In genomic region chr10:113161061-113161460, GRCh38 we compare ENCODE assay signal across 16 cellular contexts.
DNase-seq lines count a peak whose midpoint lies in the region; ATAC-seq and TF ChIP-seq lines count a peak whose summit lies in the region.
"Had no signal": no experiment of that assay in that cellular context is flagged by ENCODE, and none has a peak within 500 bp of the region (broad histone marks: within the 10 kb centered on the region; RNA-seq: fewer than 3 reads in every experiment).

No MANE protein-coding gene starts in this region.

- peaks cover 34% of the 10 kb centered on the region; the same call in 1 of the 2 replicates for H3K36me3 ChIP-seq in GM23338 (ENCODE audit: insufficient read depth)

- peaks cover 81% of the 10 kb centered on the region for H3K4me1 ChIP-seq in GM23338 (ENCODE audit: insufficient read depth)

- H3K27me3 Mint-ChIP-seq in GM23338 (ENCODE audit: insufficient read depth, low read depth, poor library complexity) (peaks cover 29% of the 10 kb centered on the region), progenitor cell of endocrine pancreas (no peaks in the 10 kb centered on the region), type B pancreatic cell (no peaks in the 10 kb centered on the region)
- no peaks in the 10 kb centered on the region for H3K27me3 Mint-ChIP-seq in activated T-cell treated with anti-CD3 and anti-CD28 coated beads, Interleukin-2, amount 50 U/mL, for 72 hours (ENCODE audit: low read depth)

- no peak overlapping the region for H3K4me3 Mint-ChIP-seq in GM23338
- H3K4me3 Mint-ChIP-seq in progenitor cell of endocrine pancreas (ENCODE audit: low read depth), result no peak overlapping the region
- no peak overlapping the region for H3K4me3 Mint-ChIP-seq in type B pancreatic cell
- H3K4me3 Mint-ChIP-seq in activated T-cell treated with anti-CD3 and anti-CD28 coated beads, Interleukin-2, amount 50 U/mL, for 72 hours, result no peak overlapping the region
- H3K4me3 Mint-ChIP-seq: CD14-positive monocyte; CD8-positive, alpha-beta T cell; HFFc6 had no signal

- no peak overlapping the region for H3K4me3 ChIP-seq in GM23338
- no peak overlapping the region for H3K4me3 ChIP-seq in astrocyte of the cerebellum (ENCODE audit: low read depth, low read length)

- no peak overlapping the region for H2AFZ ChIP-seq in GM23338

- peaks cover 74% of the 10 kb centered on the region for H3K36me3 Mint-ChIP-seq in GM23338 (ENCODE audit: low read depth)
- peaks cover 37% of the 10 kb centered on the region for H3K36me3 Mint-ChIP-seq in progenitor cell of endocrine pancreas (ENCODE audit: insufficient read depth)
- peaks cover 45% of the 10 kb centered on the region for H3K36me3 Mint-ChIP-seq in type B pancreatic cell
- H3K36me3 Mint-ChIP-seq in activated T-cell treated with anti-CD3 and anti-CD28 coated beads, Interleukin-2, amount 50 U/mL, for 72 hours (ENCODE audit: insufficient read depth in 2 of 2), result no peaks in the 10 kb centered on the region

- no peaks in the 10 kb centered on the region for H3K27me3 ChIP-seq in GM23338 (ENCODE audit: insufficient read depth)

- H3K27ac ChIP-seq in GM23338 (ENCODE audit: low read depth), result 0 out of 2 replicates have a peak overlapping the region, but pooled peaks have one; percentile 36
- H3K27ac ChIP-seq: 22Rv1, HL-60 had no signal

- H3K27ac Mint-ChIP-seq in GM23338 (peak overlapping the region; percentile 24), progenitor cell of endocrine pancreas (peak overlapping the region; percentile 12), type B pancreatic cell (no peak overlapping the region)
- no peak overlapping the region for H3K27ac Mint-ChIP-seq in activated T-cell treated with anti-CD3 and anti-CD28 coated beads, Interleukin-2, amount 50 U/mL, for 72 hours
- H3K27ac Mint-ChIP-seq: CD8-positive, alpha-beta T cell; HFFc6 had no signal

- in situ Hi-C loops in astrocyte of the cerebellum (cut with HindIII; ENCODE audit: low sequenced_read_pairs), result no loop called here

- no peaks in the 10 kb centered on the region for H3K9me3 Mint-ChIP-seq in GM23338
- H3K9me3 Mint-ChIP-seq in progenitor cell of endocrine pancreas (ENCODE audit: low read depth), result no peaks in the 10 kb centered on the region
- H3K9me3 Mint-ChIP-seq in type B pancreatic cell, result no peaks in the 10 kb centered on the region
- H3K9me3 Mint-ChIP-seq in activated T-cell treated with anti-CD3 and anti-CD28 coated beads, Interleukin-2, amount 50 U/mL, for 72 hours, result no peaks in the 10 kb centered on the region
- H3K9me3 Mint-ChIP-seq: CD8-positive, alpha-beta T cell; HFFc6 had no signal

- H4K20me1 ChIP-seq in GM23338 (replicated peaks; ENCODE audit: insufficient read depth), result peaks cover 24% of the 10 kb centered on the region

- H3F3A ChIP-seq in GM23338 (replicated peaks; ENCODE audit: low read depth), result 0 out of 2 replicates have a peak, but pooled peaks cover 12% of the 10 kb centered on the region

- TF ChIP-seq CTCF in GM23338 (conservative IDR thresholded peaks at IDR 0.05; ENCODE audit: low read depth in 2 of 2) (no peak), astrocyte of the cerebellum (IDR thresholded peaks at IDR 0.05; ENCODE audit: low read depth, low read length, missing control alignments) (no peak), progenitor cell of endocrine pancreas (IDR thresholded peaks at IDR 0.05; ENCODE audit: unreplicated experiment) (no peak), type B pancreatic cell (conservative IDR thresholded peaks at IDR 0.05) (no peak)

- DNase-seq in GM23338 (ENCODE audit: low spot score) (no peak), astrocyte of the cerebellum (ENCODE audit: low read depth) (peak; percentile 6), dermis blood vessel endothelial cell (peak; percentile 43), progenitor cell of endocrine pancreas (ENCODE audit: low spot score, unreplicated experiment) (no peak), KG1 (lab: John Stamatoyannopoulos, UW) (no peak), type B pancreatic cell (ENCODE audit: extremely low spot score, unreplicated experiment) (no peak)
- no peak for DNase-seq in activated T-cell treated with anti-CD3 and anti-CD28 coated beads, Interleukin-2, amount 50 U/mL, for 72 hours
- DNase-seq: CD8-positive, alpha-beta T cell; COR-L47; DMS53; GF-D8; HCEC 1CT; HFFc6 had no signal

- no peak overlapping the region for H3K4me2 ChIP-seq in GM23338

- H3K4me1 Mint-ChIP-seq in GM23338 (peaks cover 67% of the 10 kb centered on the region), progenitor cell of endocrine pancreas (ENCODE audit: low read depth) (peaks cover 23% of the 10 kb centered on the region), type B pancreatic cell (ENCODE audit: unreplicated experiment) (peaks cover 26% of the 10 kb centered on the region)
- no peaks in the 10 kb centered on the region for H3K4me1 Mint-ChIP-seq in activated T-cell treated with anti-CD3 and anti-CD28 coated beads, Interleukin-2, amount 50 U/mL, for 72 hours (ENCODE audit: low read depth)

- H3K79me2 ChIP-seq in GM23338 (replicated peaks; ENCODE audit: insufficient read depth), result no peaks in the 10 kb centered on the region

- ATAC-seq in GM23338, result no peak
- ATAC-seq in activated T-cell treated with anti-CD3 and anti-CD28 coated beads, Interleukin-2, amount 50 U/mL, for 72 hours (replicated peaks in 1 of 2), result no peak
- ATAC-seq: CD8-positive, alpha-beta T cell had no signal

- no peaks in the 10 kb centered on the region for H3K9me2 ChIP-seq in GM23338 (ENCODE audit: insufficient read depth)

TF ChIP-seq in GM23338, 12 proteins besides CTCF, POLR2A, EP300 and RAD21 (continues in another document):
- TF ChIP-seq CREB1 (CRISPR knock-in tag; IDR thresholded peaks at IDR 0.05; ENCODE audit: low read depth), result no peak
- no peak for TF ChIP-seq ZNF462 (CRISPR knock-in tag; IDR thresholded peaks at IDR 0.05)

Comparison
In these comparisons a context has a peak if more than half of its experiments do, and no peak if none do; other contexts are left out.
1. DNase-seq: peak in astrocyte of the cerebellum (single experiment) and dermis blood vessel endothelial cell (single experiment); none in GM23338 (single experiment), progenitor cell of endocrine pancreas (single experiment), KG1 (single experiment), type B pancreatic cell (single experiment) and activated T-cell treated with anti-CD3 and anti-CD28 coated beads, Interleukin-2, amount 50 U/mL, for 72 hours (0 of 2).
2. H3K27ac Mint-ChIP-seq: peak in GM23338 (single experiment) and progenitor cell of endocrine pancreas (single experiment); none in type B pancreatic cell (single experiment) and activated T-cell treated with anti-CD3 and anti-CD28 coated beads, Interleukin-2, amount 50 U/mL, for 72 hours (single experiment).